Comparison of ENCODE assay signal across 1 cellular context in genomic region chr5:177111720-177112394, GRCh38.
A peak's percentile ranks its signal among the peaks of the same experiment; 100 is the strongest.
TF ChIP-seq lines count a peak whose summit lies in the region.

No MANE protein-coding gene starts in this region.

TF ChIP-seq in K562, 482 proteins besides CTCF, POLR2A, EP300 and RAD21 (continued from another document and continues in another):
- TF ChIP-seq UBTF (IDR thresholded peaks at IDR 0.05; ENCODE audit: borderline replicate concordance in 1 of 2, low read depth in 2 of 2, low read length in 2 of 2): no peak
- no peak for TF ChIP-seq USF1 (CRISPR knock-in tag; IDR thresholded peaks at IDR 0.05)
- TF ChIP-seq SP2 (IDR thresholded peaks at IDR 0.05; ENCODE audit: extremely low read depth, low read depth, low read length, poor library complexity, severe bottlenecking): no peak
- peak; percentile 28; the same call in 1 of the 2 replicates for TF ChIP-seq TFAP4 (CRISPR knock-in tag; IDR thresholded peaks at IDR 0.05; ENCODE audit: borderline replicate concordance)
- TF ChIP-seq ZNF197 (CRISPR knock-in tag; IDR thresholded peaks at IDR 0.05; ENCODE audit: low read depth): no peak
- no peak for TF ChIP-seq BDP1 (IDR thresholded peaks at IDR 0.05; ENCODE audit: insufficient read depth, insufficient read length)
- TF ChIP-seq ATF7 (IDR thresholded peaks at IDR 0.05): 0 out of 2 replicates have a peak, but pooled peaks have one; percentile 22
- no peak for TF ChIP-seq NFRKB (IDR thresholded peaks at IDR 0.05; ENCODE audit: low read depth)
- no peak for TF ChIP-seq HDAC8 (tag; IDR thresholded peaks at IDR 0.05)
- TF ChIP-seq ZBTB26 (CRISPR knock-in tag; IDR thresholded peaks at IDR 0.05): 0 out of 2 replicates have a peak, but pooled peaks have one; percentile 20
- no peak for TF ChIP-seq KDM2B (CRISPR knock-in tag; IDR thresholded peaks at IDR 0.05)
- no peak for TF ChIP-seq ZNF12 (CRISPR knock-in tag; IDR thresholded peaks at IDR 0.05)
- TF ChIP-seq SMARCA4 (IDR thresholded peaks at IDR 0.05): no peak
- TF ChIP-seq CBFB (CRISPR knock-in tag; IDR thresholded peaks at IDR 0.05): 0 out of 2 replicates have a peak, but pooled peaks have one; percentile 19
- TF ChIP-seq HMBOX1 (IDR thresholded peaks at IDR 0.05): no peak
- TF ChIP-seq ZBTB7A (IDR thresholded peaks at IDR 0.05; ENCODE audit: borderline replicate concordance, control insufficient read depth, low read depth, low read length): peak; percentile 65; the same call in 1 of the 2 replicates
- no peak for TF ChIP-seq BCL6 (CRISPR knock-in tag; IDR thresholded peaks at IDR 0.05)
- no peak for TF ChIP-seq HIVEP1 (CRISPR knock-in tag; IDR thresholded peaks at IDR 0.05)
- TF ChIP-seq MIER1 (IDR thresholded peaks at IDR 0.05; ENCODE audit: low read depth): no peak
- no peak for TF ChIP-seq TRIM25 (IDR thresholded peaks at IDR 0.05; ENCODE audit: borderline replicate concordance)
- TF ChIP-seq NCOA4 (IDR thresholded peaks at IDR 0.05; ENCODE audit: partially characterized antibody): no peak
- peak; percentile 84; the same call in 1 of the 2 replicates for TF ChIP-seq CC2D1A (IDR thresholded peaks at IDR 0.05)
- no peak for TF ChIP-seq RBM14 (IDR thresholded peaks at IDR 0.05; ENCODE audit: borderline replicate concordance, insufficient read depth, low read depth, low read length)
- TF ChIP-seq STAG1 (CRISPR knock-in tag; IDR thresholded peaks at IDR 0.05; ENCODE audit: borderline replicate concordance): peak; percentile 97
- TF ChIP-seq XRCC4 (IDR thresholded peaks at IDR 0.05; ENCODE audit: extremely low read depth, insufficient read depth, insufficient read length): no peak
- peak; percentile 94 for TF ChIP-seq SMC3 (conservative IDR thresholded peaks at IDR 0.05; ENCODE audit: insufficient read depth, low read depth, low read length)
- no peak for TF ChIP-seq MYNN (IDR thresholded peaks at IDR 0.05)
- no peak for TF ChIP-seq MYNN (CRISPR knock-in tag; IDR thresholded peaks at IDR 0.05)
- TF ChIP-seq JUNB (CRISPR knock-in tag; conservative IDR thresholded peaks at IDR 0.05): no peak
- TF ChIP-seq NCOA2 (IDR thresholded peaks at IDR 0.05; ENCODE audit: partially characterized antibody in 2 of 2): no peak
- peak; percentile 89 for TF ChIP-seq ARID2 (IDR thresholded peaks at IDR 0.05)
- no peak for TF ChIP-seq DACH1 (IDR thresholded peaks at IDR 0.05; ENCODE audit: partially characterized antibody)
- no peak for TF ChIP-seq POLR3G (IDR thresholded peaks at IDR 0.05; ENCODE audit: extremely low read depth, insufficient read length, insufficient replicate concordance)
- TF ChIP-seq ZNF518B (CRISPR knock-in tag; IDR thresholded peaks at IDR 0.05): no peak
- no peak for TF ChIP-seq GMEB1 (CRISPR knock-in tag; IDR thresholded peaks at IDR 0.05)
- peak; percentile 77 for TF ChIP-seq DEAF1 (CRISPR knock-in tag; IDR thresholded peaks at IDR 0.05)
- no peak for TF ChIP-seq CSDE1 (IDR thresholded peaks at IDR 0.05)
- no peak for TF ChIP-seq NFE2L1 (tag; IDR thresholded peaks at IDR 0.05; ENCODE audit: borderline replicate concordance, low read depth)
- no peak for TF ChIP-seq ZNF79 (CRISPR knock-in tag; IDR thresholded peaks at IDR 0.05; ENCODE audit: low read depth)
- no peak for TF ChIP-seq ZNF77 (CRISPR knock-in tag; IDR thresholded peaks at IDR 0.05)
- TF ChIP-seq ZNF57 (CRISPR knock-in tag; IDR thresholded peaks at IDR 0.05): no peak
- no peak for TF ChIP-seq PHB (CRISPR knock-in tag; IDR thresholded peaks at IDR 0.05)
- TF ChIP-seq XRCC3 (IDR thresholded peaks at IDR 0.05): no peak
- TF ChIP-seq RB1 (IDR thresholded peaks at IDR 0.05; ENCODE audit: low read depth): peak; percentile 66; the same call in 1 of the 2 replicates
- no peak for TF ChIP-seq SRSF7 (optimal IDR thresholded peaks at IDR 0.05; ENCODE audit: low read depth, low read length)
- no peak for TF ChIP-seq ZNF212 (CRISPR knock-in tag; IDR thresholded peaks at IDR 0.05)
- no peak for TF ChIP-seq STAT5B (CRISPR knock-in tag; IDR thresholded peaks at IDR 0.05)
- no peak for TF ChIP-seq KAT8 (IDR thresholded peaks at IDR 0.05; ENCODE audit: low read depth)
- no peak for TF ChIP-seq NR2C1 (IDR thresholded peaks at IDR 0.05)
- no peak for TF ChIP-seq NR2C1 (tag; IDR thresholded peaks at IDR 0.05)
- no peak for TF ChIP-seq SMAD2 (IDR thresholded peaks at IDR 0.05; ENCODE audit: low read depth, low read length)
- TF ChIP-seq ZFP36 (IDR thresholded peaks at IDR 0.05; ENCODE audit: low read depth, low read length, partially characterized antibody): peak; percentile 3
- TF ChIP-seq GABPB1 (CRISPR knock-in tag; IDR thresholded peaks at IDR 0.05): no peak
- TF ChIP-seq SMARCA5 (IDR thresholded peaks at IDR 0.05): peak; percentile 28; the same call in 1 of the 2 replicates
- no peak for TF ChIP-seq ZNF511 (CRISPR knock-in tag; IDR thresholded peaks at IDR 0.05)
- TF ChIP-seq NFATC3 (IDR thresholded peaks at IDR 0.05): no peak
- TF ChIP-seq ZNF175 (CRISPR knock-in tag; IDR thresholded peaks at IDR 0.05; ENCODE audit: low read depth): no peak
- TF ChIP-seq POU5F1 (IDR thresholded peaks at IDR 0.05; ENCODE audit: borderline replicate concordance, low read depth, low read length, partially characterized antibody): no peak
